26 cellular contexts compared by ENCODE assay signal in the genomic region with DNA sequence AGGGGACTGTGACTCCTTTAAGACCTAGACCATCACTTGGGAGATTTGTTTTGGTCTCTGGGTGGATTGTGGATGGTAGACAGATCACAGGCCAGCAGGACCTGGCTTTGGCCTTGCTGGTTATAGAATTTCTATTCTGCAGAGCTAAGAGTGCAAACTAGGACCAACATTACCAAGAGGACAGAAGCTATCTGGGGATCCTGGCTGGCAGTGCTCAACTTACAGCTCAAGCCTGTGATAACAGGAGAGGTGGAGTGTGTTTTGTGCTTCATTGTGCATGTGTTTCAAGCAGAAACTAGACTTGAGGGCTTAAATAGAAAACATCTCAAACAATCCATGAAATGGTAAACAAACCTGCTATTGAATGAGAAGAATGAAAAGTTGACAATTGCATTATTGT.
DNase-seq lines count a peak whose midpoint lies in the region; ATAC-seq and TF ChIP-seq lines count a peak whose summit lies in the region.
"Had no signal": no experiment of that assay in that cellular context is flagged by ENCODE, and none has a peak within 500 bp of the region (broad histone marks: within the 10 kb centered on the region; RNA-seq: fewer than 3 reads in every experiment).

No MANE protein-coding gene starts in this region.

- no peak overlapping the region for H3K4me3 ChIP-seq in ectodermal cell (ENCODE audit: insufficient read depth, low read depth, low read length)
- H3K4me3 ChIP-seq: body of pancreas, tibial nerve had no signal

- no peak for TF ChIP-seq CTCF in nephron progenitor cell (IDR thresholded peaks at IDR 0.05)

- peaks cover 26% of the 10 kb centered on the region for H3K4me1 Mint-ChIP-seq in nephron progenitor cell
- H3K4me1 Mint-ChIP-seq: activated T-helper 17 cell treated with anti-CD3 and anti-CD28 coated beads, Interleukin-2, amount 50 U/mL, for 72 hours; CD4-positive, alpha-beta memory T cell; stimulated activated naive B cell treated with anti-CD40 and anti-IgM and Interleukin-4, amounts not matched to agents 10 μg/mL and 1 μg/mL and 100 μg/mL, for 72 hours had no signal

- H3K9me3 ChIP-seq in ectodermal cell (ENCODE audit: control insufficient read depth, low read length): no peaks in the 10 kb centered on the region
- H3K9me3 ChIP-seq: body of pancreas, tibial nerve had no signal

- H3K36me3 ChIP-seq in ectodermal cell (ENCODE audit: control insufficient read depth, insufficient read depth, low read length): peaks cover 29% of the 10 kb centered on the region

- peak overlapping the region; percentile 28 for H3K27ac ChIP-seq in ectodermal cell (ENCODE audit: insufficient read depth, low read depth, low read length, poor library complexity, severe bottlenecking)
- H3K27ac ChIP-seq: body of pancreas, epithelial cell of prostate had no signal

- peaks cover 87% of the 10 kb centered on the region for H3K36me3 Mint-ChIP-seq in nephron progenitor cell (ENCODE audit: low read depth)
- H3K36me3 Mint-ChIP-seq: CD4-positive, alpha-beta memory T cell; naive thymus-derived CD8-positive, alpha-beta T cell; stimulated activated naive B cell treated with anti-CD40 and anti-IgM and Interleukin-4, amounts not matched to agents 10 μg/mL and 1 μg/mL and 100 μg/mL, for 72 hours had no signal

- H3K9me3 Mint-ChIP-seq in nephron progenitor cell: no peaks in the 10 kb centered on the region
- H3K9me3 Mint-ChIP-seq: activated naive CD8-positive, alpha-beta T cell treated with anti-CD3 and anti-CD28 coated beads, Interleukin-2, amount 10 ng/mL, durations not matched to agents 7 days and 5 days; dendritic cell treated with granulocyte-macrophage colony-stimulating factor and Interleukin-4, amounts not matched to agents 40 ng/mL and 50 ng/mL, for 4 days; naive thymus-derived CD8-positive, alpha-beta T cell; stimulated activated naive B cell treated with anti-CD40 and anti-IgM and Interleukin-4, amounts not matched to agents 10 μg/mL and 1 μg/mL and 100 μg/mL, for 72 hours had no signal

- H3K27ac Mint-ChIP-seq in nephron progenitor cell: peak overlapping the region; percentile 68
- H3K27ac Mint-ChIP-seq: activated naive CD8-positive, alpha-beta T cell treated with anti-CD3 and anti-CD28 coated beads, Interleukin-2, amount 10 ng/mL, durations not matched to agents 7 days and 5 days; activated T-helper 17 cell treated with anti-CD3 and anti-CD28 coated beads, Interleukin-2, amount 50 U/mL, for 72 hours; CD4-positive, alpha-beta memory T cell; dendritic cell treated with granulocyte-macrophage colony-stimulating factor and Interleukin-4, amounts not matched to agents 40 ng/mL and 50 ng/mL, for 4 days; naive thymus-derived CD8-positive, alpha-beta T cell; stimulated activated naive B cell treated with anti-CD40 and anti-IgM and Interleukin-4, amounts not matched to agents 10 μg/mL and 1 μg/mL and 100 μg/mL, for 72 hours had no signal

- no peak overlapping the region for H3K4me3 Mint-ChIP-seq in nephron progenitor cell
- H3K4me3 Mint-ChIP-seq: activated naive CD8-positive, alpha-beta T cell treated with anti-CD3 and anti-CD28 coated beads, Interleukin-2, amount 10 ng/mL, durations not matched to agents 7 days and 5 days; activated T-helper 17 cell treated with anti-CD3 and anti-CD28 coated beads, Interleukin-2, amount 50 U/mL, for 72 hours; CD4-positive, alpha-beta memory T cell; dendritic cell treated with granulocyte-macrophage colony-stimulating factor and Interleukin-4, amounts not matched to agents 40 ng/mL and 50 ng/mL, for 4 days; naive thymus-derived CD8-positive, alpha-beta T cell; stimulated activated naive B cell treated with anti-CD40 and anti-IgM and Interleukin-4, amounts not matched to agents 10 μg/mL and 1 μg/mL and 100 μg/mL, for 72 hours had no signal

- peaks cover 15% of the 10 kb centered on the region for H3K4me1 ChIP-seq in ectodermal cell (ENCODE audit: control insufficient read depth, insufficient read depth, low read length)
- H3K4me1 ChIP-seq: body of pancreas had no signal

- no peaks in the 10 kb centered on the region for H3K27me3 Mint-ChIP-seq in nephron progenitor cell (ENCODE audit: low read depth, poor library complexity)
- H3K27me3 Mint-ChIP-seq: activated T-helper 17 cell treated with anti-CD3 and anti-CD28 coated beads, Interleukin-2, amount 50 U/mL, for 72 hours; CD4-positive, alpha-beta memory T cell; dendritic cell treated with granulocyte-macrophage colony-stimulating factor and Interleukin-4, amounts not matched to agents 40 ng/mL and 50 ng/mL, for 4 days; naive thymus-derived CD8-positive, alpha-beta T cell had no signal

- no peak for ATAC-seq in HG02571 (IDR thresholded peaks at IDR 0.05; ENCODE audit: unreplicated experiment)
- ATAC-seq: activated T-helper 17 cell treated with anti-CD3 and anti-CD28 coated beads, Interleukin-2, amount 50 U/mL, for 72 hours; body of pancreas; naive thymus-derived CD8-positive, alpha-beta T cell; stimulated activated naive B cell treated with anti-CD40 and anti-IgM and Interleukin-4, amounts not matched to agents 10 μg/mL and 1 μg/mL and 100 μg/mL, for 72 hours had no signal

- DNase-seq in DMS79 treated with DMSO at 0.1 percent for 48 hours (lab: John Stamatoyannopoulos, UW): peak; percentile 17
- peak; percentile 3 to 38 for DNase-seq in NCI-H1930 (lab: John Stamatoyannopoulos, UW)
- DNase-seq in nephron progenitor cell: no peak
- DNase-seq in hepatic stellate cell (ENCODE audit: low spot score): no peak
- no peak for DNase-seq in NCI-H524 treated with DMSO at 0.1 percent for 48 hours (lab: John Stamatoyannopoulos, UW)
- DNase-seq: activated CD4-positive, alpha-beta T cell treated with anti-CD3 and anti-CD28 coated beads, Interleukin-2, amount 50 U/mL, for 1 hour; activated naive CD8-positive, alpha-beta T cell treated with anti-CD3 and anti-CD28 coated beads, Interleukin-2, amount 10 ng/mL, durations not matched to agents 7 days and 5 days; body of pancreas; CD4-positive, alpha-beta memory T cell; foreskin fibroblast; KBM-7; kidney glomerular epithelial cell; mesendoderm; naive thymus-derived CD8-positive, alpha-beta T cell; NCI-H187; OCI-M1; posterior cingulate gyrus; SHP77 treated with DMSO at 0.1 percent for 48 hours; stimulated activated naive B cell treated with anti-CD40 and anti-IgM and Interleukin-4, amounts not matched to agents 10 μg/mL and 1 μg/mL and 100 μg/mL, for 72 hours; T-helper 1 cell had no signal

- H3K27me3 ChIP-seq in ectodermal cell (ENCODE audit: control insufficient read depth, insufficient read depth, low read length, poor library complexity, severe bottlenecking): no peaks in the 10 kb centered on the region
- H3K27me3 ChIP-seq: body of pancreas, tibial nerve had no signal

Comparison
In these comparisons a context has a peak if more than half of its experiments do, and no peak if none do; other contexts are left out.
1. DNase-seq: peak in DMS79 treated with DMSO at 0.1 percent for 48 hours (single experiment) and NCI-H1930 (2 of 2); none in nephron progenitor cell (single experiment), hepatic stellate cell (single experiment) and NCI-H524 treated with DMSO at 0.1 percent for 48 hours (single experiment).